1 cellular context compared by ENCODE assay signal in the genomic region with DNA sequence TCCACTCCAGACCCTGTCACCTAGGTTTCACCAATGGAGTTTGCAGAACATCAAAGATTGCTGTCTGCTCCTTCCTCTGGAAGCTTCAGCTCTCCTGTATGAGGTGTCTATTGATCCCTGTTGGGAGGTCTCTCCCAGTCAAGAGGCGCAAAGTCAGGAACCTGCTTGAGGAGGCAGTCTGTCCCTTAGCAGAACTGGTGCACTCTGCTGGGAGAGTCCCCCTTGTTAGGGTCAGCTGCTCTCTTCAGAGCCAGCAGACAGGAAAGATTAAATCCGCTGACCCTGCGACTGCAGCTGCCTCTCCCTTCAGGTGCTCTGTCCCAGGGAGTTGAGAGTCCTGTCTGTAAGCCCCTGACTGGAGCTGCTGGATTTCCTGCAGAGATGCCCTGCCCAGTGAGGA.
TF ChIP-seq lines count a peak whose summit lies in the region.

No MANE protein-coding gene starts in this region.

TF ChIP-seq in HepG2, 621 proteins besides CTCF, POLR2A, EP300 and RAD21 (continued from another document):
- TF ChIP-seq, protein P1, sequence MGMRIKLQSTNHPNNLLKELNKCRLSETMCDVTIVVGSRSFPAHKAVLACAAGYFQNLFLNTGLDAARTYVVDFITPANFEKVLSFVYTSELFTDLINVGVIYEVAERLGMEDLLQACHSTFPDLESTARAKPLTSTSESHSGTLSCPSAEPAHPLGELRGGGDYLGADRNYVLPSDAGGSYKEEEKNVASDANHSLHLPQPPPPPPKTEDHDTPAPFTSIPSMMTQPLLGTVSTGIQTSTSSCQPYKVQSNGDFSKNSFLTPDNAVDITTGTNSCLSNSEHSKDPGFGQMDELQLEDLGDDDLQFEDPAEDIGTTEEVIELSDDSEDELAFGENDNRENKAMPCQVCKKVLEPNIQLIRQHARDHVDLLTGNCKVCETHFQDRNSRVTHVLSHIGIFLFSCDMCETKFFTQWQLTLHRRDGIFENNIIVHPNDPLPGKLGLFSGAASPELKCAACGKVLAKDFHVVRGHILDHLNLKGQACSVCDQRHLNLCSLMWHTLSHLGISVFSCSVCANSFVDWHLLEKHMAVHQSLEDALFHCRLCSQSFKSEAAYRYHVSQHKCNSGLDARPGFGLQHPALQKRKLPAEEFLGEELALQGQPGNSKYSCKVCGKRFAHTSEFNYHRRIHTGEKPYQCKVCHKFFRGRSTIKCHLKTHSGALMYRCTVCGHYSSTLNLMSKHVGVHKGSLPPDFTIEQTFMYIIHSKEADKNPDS (CRISPR knock-in tag; IDR thresholded peaks at IDR 0.05) = no peak
- no peak for TF ChIP-seq PAX8 (CRISPR knock-in tag; IDR thresholded peaks at IDR 0.05; ENCODE audit: borderline replicate concordance)
- TF ChIP-seq, protein P2, sequence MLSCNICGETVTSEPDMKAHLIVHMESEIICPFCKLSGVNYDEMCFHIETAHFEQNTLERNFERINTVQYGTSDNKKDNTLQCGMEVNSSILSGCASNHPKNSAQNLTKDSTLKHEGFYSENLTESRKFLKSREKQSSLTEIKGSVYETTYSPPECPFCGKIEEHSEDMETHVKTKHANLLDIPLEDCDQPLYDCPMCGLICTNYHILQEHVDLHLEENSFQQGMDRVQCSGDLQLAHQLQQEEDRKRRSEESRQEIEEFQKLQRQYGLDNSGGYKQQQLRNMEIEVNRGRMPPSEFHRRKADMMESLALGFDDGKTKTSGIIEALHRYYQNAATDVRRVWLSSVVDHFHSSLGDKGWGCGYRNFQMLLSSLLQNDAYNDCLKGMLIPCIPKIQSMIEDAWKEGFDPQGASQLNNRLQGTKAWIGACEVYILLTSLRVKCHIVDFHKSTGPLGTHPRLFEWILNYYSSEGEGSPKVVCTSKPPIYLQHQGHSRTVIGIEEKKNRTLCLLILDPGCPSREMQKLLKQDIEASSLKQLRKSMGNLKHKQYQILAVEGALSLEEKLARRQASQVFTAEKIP (CRISPR knock-in tag; IDR thresholded peaks at IDR 0.05; ENCODE audit: borderline replicate concordance) = no peak
- TF ChIP-seq, protein P3, sequence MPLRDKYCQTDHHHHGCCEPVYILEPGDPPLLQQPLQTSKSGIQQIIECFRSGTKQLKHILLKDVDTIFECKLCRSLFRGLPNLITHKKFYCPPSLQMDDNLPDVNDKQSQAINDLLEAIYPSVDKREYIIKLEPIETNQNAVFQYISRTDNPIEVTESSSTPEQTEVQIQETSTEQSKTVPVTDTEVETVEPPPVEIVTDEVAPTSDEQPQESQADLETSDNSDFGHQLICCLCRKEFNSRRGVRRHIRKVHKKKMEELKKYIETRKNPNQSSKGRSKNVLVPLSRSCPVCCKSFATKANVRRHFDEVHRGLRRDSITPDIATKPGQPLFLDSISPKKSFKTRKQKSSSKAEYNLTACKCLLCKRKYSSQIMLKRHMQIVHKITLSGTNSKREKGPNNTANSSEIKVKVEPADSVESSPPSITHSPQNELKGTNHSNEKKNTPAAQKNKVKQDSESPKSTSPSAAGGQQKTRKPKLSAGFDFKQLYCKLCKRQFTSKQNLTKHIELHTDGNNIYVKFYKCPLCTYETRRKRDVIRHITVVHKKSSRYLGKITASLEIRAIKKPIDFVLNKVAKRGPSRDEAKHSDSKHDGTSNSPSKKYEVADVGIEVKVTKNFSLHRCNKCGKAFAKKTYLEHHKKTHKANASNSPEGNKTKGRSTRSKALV (CRISPR knock-in tag; IDR thresholded peaks at IDR 0.05) = no peak
- no peak for TF ChIP-seq ZNF256 (CRISPR knock-in tag; conservative IDR thresholded peaks at IDR 0.05)
- TF ChIP-seq ZNF672 (CRISPR knock-in tag; IDR thresholded peaks at IDR 0.05) = no peak
- no peak for TF ChIP-seq ZNF460 (CRISPR knock-in tag; IDR thresholded peaks at IDR 0.05; ENCODE audit: borderline replicate concordance)
- no peak for TF ChIP-seq CBX1 (IDR thresholded peaks at IDR 0.05; ENCODE audit: low read depth)
- no peak for TF ChIP-seq HDAC1 (CRISPR knock-in tag; IDR thresholded peaks at IDR 0.05)
- no peak for TF ChIP-seq FOXJ3 (CRISPR knock-in tag; IDR thresholded peaks at IDR 0.05; ENCODE audit: borderline replicate concordance)
- TF ChIP-seq, protein P4, sequence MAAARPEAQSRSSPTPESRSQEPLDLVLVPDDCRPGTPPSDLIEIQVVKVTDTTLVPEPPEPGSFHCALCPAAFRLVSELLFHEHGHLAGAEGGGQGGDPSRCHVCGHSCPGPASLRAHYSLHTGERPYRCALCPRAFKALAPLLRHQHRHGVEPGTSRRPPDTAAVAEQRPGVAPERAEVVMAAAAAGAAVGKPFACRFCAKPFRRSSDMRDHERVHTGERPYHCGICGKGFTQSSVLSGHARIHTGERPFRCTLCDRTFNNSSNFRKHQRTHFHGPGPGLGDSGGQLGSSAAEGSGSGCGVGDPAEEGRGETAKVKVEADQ (CRISPR knock-in tag; IDR thresholded peaks at IDR 0.05; ENCODE audit: borderline replicate concordance) = no peak
- TF ChIP-seq, protein P5, sequence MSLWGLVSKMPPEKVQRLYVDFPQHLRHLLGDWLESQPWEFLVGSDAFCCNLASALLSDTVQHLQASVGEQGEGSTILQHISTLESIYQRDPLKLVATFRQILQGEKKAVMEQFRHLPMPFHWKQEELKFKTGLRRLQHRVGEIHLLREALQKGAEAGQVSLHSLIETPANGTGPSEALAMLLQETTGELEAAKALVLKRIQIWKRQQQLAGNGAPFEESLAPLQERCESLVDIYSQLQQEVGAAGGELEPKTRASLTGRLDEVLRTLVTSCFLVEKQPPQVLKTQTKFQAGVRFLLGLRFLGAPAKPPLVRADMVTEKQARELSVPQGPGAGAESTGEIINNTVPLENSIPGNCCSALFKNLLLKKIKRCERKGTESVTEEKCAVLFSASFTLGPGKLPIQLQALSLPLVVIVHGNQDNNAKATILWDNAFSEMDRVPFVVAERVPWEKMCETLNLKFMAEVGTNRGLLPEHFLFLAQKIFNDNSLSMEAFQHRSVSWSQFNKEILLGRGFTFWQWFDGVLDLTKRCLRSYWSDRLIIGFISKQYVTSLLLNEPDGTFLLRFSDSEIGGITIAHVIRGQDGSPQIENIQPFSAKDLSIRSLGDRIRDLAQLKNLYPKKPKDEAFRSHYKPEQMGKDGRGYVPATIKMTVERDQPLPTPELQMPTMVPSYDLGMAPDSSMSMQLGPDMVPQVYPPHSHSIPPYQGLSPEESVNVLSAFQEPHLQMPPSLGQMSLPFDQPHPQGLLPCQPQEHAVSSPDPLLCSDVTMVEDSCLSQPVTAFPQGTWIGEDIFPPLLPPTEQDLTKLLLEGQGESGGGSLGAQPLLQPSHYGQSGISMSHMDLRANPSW (CRISPR knock-in tag; IDR thresholded peaks at IDR 0.05; ENCODE audit: borderline replicate concordance) = no peak
- TF ChIP-seq ZNF883 (CRISPR knock-in tag; IDR thresholded peaks at IDR 0.05; ENCODE audit: not compliant biosample characterization) = no peak
- no peak for TF ChIP-seq ZFP90 (CRISPR knock-in tag; IDR thresholded peaks at IDR 0.05; ENCODE audit: borderline replicate concordance)
- TF ChIP-seq ZNF260 (CRISPR knock-in tag; IDR thresholded peaks at IDR 0.05; ENCODE audit: borderline replicate concordance, low read depth) = no peak
- no peak for TF ChIP-seq ASH2L (IDR thresholded peaks at IDR 0.05; ENCODE audit: insufficient read length, low read depth, low read length)
- TF ChIP-seq, protein P6, sequence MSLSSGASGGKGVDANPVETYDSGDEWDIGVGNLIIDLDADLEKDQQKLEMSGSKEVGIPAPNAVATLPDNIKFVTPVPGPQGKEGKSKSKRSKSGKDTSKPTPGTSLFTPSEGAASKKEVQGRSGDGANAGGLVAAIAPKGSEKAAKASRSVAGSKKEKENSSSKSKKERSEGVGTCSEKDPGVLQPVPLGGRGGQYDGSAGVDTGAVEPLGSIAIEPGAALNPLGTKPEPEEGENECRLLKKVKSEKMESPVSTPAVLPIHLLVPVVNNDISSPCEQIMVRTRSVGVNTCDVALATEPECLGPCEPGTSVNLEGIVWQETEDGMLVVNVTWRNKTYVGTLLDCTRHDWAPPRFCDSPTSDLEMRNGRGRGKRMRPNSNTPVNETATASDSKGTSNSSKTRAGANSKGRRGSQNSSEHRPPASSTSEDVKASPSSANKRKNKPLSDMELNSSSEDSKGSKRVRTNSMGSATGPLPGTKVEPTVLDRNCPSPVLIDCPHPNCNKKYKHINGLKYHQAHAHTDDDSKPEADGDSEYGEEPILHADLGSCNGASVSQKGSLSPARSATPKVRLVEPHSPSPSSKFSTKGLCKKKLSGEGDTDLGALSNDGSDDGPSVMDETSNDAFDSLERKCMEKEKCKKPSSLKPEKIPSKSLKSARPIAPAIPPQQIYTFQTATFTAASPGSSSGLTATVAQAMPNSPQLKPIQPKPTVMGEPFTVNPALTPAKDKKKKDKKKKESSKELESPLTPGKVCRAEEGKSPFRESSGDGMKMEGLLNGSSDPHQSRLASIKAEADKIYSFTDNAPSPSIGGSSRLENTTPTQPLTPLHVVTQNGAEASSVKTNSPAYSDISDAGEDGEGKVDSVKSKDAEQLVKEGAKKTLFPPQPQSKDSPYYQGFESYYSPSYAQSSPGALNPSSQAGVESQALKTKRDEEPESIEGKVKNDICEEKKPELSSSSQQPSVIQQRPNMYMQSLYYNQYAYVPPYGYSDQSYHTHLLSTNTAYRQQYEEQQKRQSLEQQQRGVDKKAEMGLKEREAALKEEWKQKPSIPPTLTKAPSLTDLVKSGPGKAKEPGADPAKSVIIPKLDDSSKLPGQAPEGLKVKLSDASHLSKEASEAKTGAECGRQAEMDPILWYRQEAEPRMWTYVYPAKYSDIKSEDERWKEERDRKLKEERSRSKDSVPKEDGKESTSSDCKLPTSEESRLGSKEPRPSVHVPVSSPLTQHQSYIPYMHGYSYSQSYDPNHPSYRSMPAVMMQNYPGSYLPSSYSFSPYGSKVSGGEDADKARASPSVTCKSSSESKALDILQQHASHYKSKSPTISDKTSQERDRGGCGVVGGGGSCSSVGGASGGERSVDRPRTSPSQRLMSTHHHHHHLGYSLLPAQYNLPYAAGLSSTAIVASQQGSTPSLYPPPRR (CRISPR knock-in tag; IDR thresholded peaks at IDR 0.05; ENCODE audit: borderline replicate concordance) = no peak
- TF ChIP-seq ZFP36L2 (CRISPR knock-in tag; IDR thresholded peaks at IDR 0.05) = no peak
